23 cellular contexts compared by ENCODE assay signal in the genomic region with DNA sequence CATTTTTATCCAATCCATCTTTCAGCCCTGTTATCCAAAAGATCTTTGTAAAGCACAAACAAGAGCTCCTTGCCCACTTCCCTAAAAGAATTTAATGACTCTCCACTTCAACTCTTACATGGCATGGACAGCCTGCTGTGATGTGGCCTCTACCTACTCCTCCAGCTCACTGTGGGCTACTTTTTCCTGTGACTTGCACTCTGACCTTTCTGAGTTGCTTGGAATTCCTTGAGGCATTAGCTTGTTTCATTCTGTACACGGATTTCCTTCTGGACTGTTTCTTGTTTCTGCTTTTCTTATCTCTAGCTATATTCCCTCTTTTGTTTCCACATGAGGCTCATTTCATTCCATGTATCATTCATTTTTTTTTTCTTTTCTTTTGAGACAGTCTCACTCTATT. TPM values are rescaled to one million over a fixed set of nuclear protein-coding genes. Genes with fewer than 3 reads are reported as not detected.
DNase-seq lines count a peak whose midpoint lies in the region; ATAC-seq and TF ChIP-seq lines count a peak whose summit lies in the region.
"Had no signal": no experiment of that assay in that cellular context is flagged by ENCODE, and none has a peak within 500 bp of the region (broad histone marks: within the 10 kb centered on the region; RNA-seq: fewer than 3 reads in every experiment).

No MANE protein-coding gene starts in this region.

- H3K27me3 ChIP-seq in CD4-positive, CD25-positive, alpha-beta regulatory T cell (ENCODE audit: control insufficient read depth, insufficient read depth, low read length), result no peaks in the 10 kb centered on the region
- H3K27me3 ChIP-seq: BE2C had no signal

- DNase-seq in CD4-positive, CD25-positive, alpha-beta regulatory T cell, result no peak
- DNase-seq in iris pigment epithelial cell (ENCODE audit: low read depth) (peak; percentile 23), retinal pigment epithelial cell (ENCODE audit: low read depth) (peak; percentile 15), NCI-H1048 (lab: John Stamatoyannopoulos, UW) (no peak), Calu3 (no peak)
- DNase-seq: 8988T, ACHN, BE2C, DMS153, DND-41, GOT3, KBM-7, NCI-H1417, NCI-H1694, NCI-H2029 treated with DMSO at 0.1 percent for 48 hours, NCI-H446 treated with DMSO at 0.1 percent for 48 hours, NCI-H526, Right ventricle myocardium superior, RPMI8226 had no signal

- no peak overlapping the region for H3K4me3 Mint-ChIP-seq in CD4-positive, CD25-positive, alpha-beta regulatory T cell
- H3K4me3 Mint-ChIP-seq in brain (peak overlapping the region in 1 of 5 experiments; percentile 13), Calu3 (ENCODE audit: low read depth, unreplicated experiment) (no peak overlapping the region)
- H3K4me3 Mint-ChIP-seq: CD14-positive monocyte had no signal

- no peaks in the 10 kb centered on the region for H3K9me3 ChIP-seq in CD4-positive, CD25-positive, alpha-beta regulatory T cell (ENCODE audit: control insufficient read depth in 2 of 2, low read length in 2 of 2)
- H3K9me3 ChIP-seq: BE2C, HAP-1 had no signal

- intact Hi-C loops in Calu3 (cut with micrococcal nuclease; ENCODE audit: unreplicated experiment), result no loop called here

- peaks cover 0 to 22% (median 3%) of the 10 kb centered on the region in 4 donors for H3K4me1 Mint-ChIP-seq in CD4-positive, CD25-positive, alpha-beta regulatory T cell
- no peaks in the 10 kb centered on the region for H3K4me1 Mint-ChIP-seq in brain
- H3K4me1 Mint-ChIP-seq in Calu3 (ENCODE audit: low read depth, unreplicated experiment), result no peaks in the 10 kb centered on the region
- H3K4me1 Mint-ChIP-seq: CD14-positive monocyte had no signal

- CTCF ChIA-PET in Calu3 (lab: Charles Lee), result interaction anchor here (0.6 kb wide), 1 partner anchor 233 kb away, joined by 3 read pairs; a partner anchor contains a TSS

- no peak for ATAC-seq in CD4-positive, CD25-positive, alpha-beta regulatory T cell (ENCODE audit: low read depth in 2 of 2)
- ATAC-seq in GM21423 (IDR thresholded peaks at IDR 0.05; ENCODE audit: unreplicated experiment), result no peak

- H3K4me1 ChIP-seq in CD4-positive, CD25-positive, alpha-beta regulatory T cell (ENCODE audit: control insufficient read depth, insufficient read depth, low read length, poor library complexity, severe bottlenecking), result no peaks in the 10 kb centered on the region
- H3K4me1 ChIP-seq: BE2C, HAP-1 had no signal

- no peaks in the 10 kb centered on the region for H3K27me3 Mint-ChIP-seq in CD4-positive, CD25-positive, alpha-beta regulatory T cell
- H3K27me3 Mint-ChIP-seq in brain (no peaks in the 10 kb centered on the region), Calu3 (ENCODE audit: unreplicated experiment) (no peaks in the 10 kb centered on the region)

- H3K9me3 Mint-ChIP-seq in CD4-positive, CD25-positive, alpha-beta regulatory T cell, result no peaks in the 10 kb centered on the region
- H3K9me3 Mint-ChIP-seq in brain (no peaks in the 10 kb centered on the region), Calu3 (ENCODE audit: low read depth, unreplicated experiment) (no peaks in the 10 kb centered on the region)
- H3K9me3 Mint-ChIP-seq: CD14-positive monocyte had no signal

- TF ChIP-seq CTCF in brain (conservative IDR thresholded peaks at IDR 0.05) (no peak), retinal pigment epithelial cell (conservative IDR thresholded peaks at IDR 0.05; ENCODE audit: low read depth, low read length) (no peak), Calu3 (IDR thresholded peaks at IDR 0.05; ENCODE audit: unreplicated experiment) (no peak)

- no peak overlapping the region for H3K4me3 ChIP-seq in CD4-positive, CD25-positive, alpha-beta regulatory T cell (ENCODE audit: low read depth, low read length)
- no peak overlapping the region for H3K4me3 ChIP-seq in retinal pigment epithelial cell (ENCODE audit: low read length)
- H3K4me3 ChIP-seq: HAP-1 had no signal

- H3K27ac ChIP-seq in CD4-positive, CD25-positive, alpha-beta regulatory T cell (ENCODE audit: insufficient read depth, low read length, poor library complexity, severe bottlenecking), result no peak overlapping the region

- no TSS peak for BruUV-seq in Calu3 (replicated peaks; lab: Mats Ljungman, UMichigan)

- peaks cover 88% of the 10 kb centered on the region for H3K36me3 ChIP-seq in CD4-positive, CD25-positive, alpha-beta regulatory T cell (ENCODE audit: control insufficient read depth, insufficient read depth, low read length)

- H3K27ac Mint-ChIP-seq in CD4-positive, CD25-positive, alpha-beta regulatory T cell, result peak overlapping the region in 2 of 3 donors; percentile 9 to 52
- peak overlapping the region in 3 of 5 experiments; percentile 7 to 75 (median 75) for H3K27ac Mint-ChIP-seq in brain
- no peak overlapping the region for H3K27ac Mint-ChIP-seq in Calu3 (ENCODE audit: unreplicated experiment)

- H3K36me3 Mint-ChIP-seq in CD4-positive, CD25-positive, alpha-beta regulatory T cell, result peaks cover 51% of the 10 kb centered on the region
- H3K36me3 Mint-ChIP-seq in brain (peaks cover 80% of the 10 kb centered on the region), Calu3 (ENCODE audit: insufficient read depth, unreplicated experiment) (peaks cover 15% of the 10 kb centered on the region)

RNA-seq across cellular contexts. Expression of a gene that starts 15.2 kb away (rescaled TPM):
- total RNA-seq in CD4-positive, CD25-positive, alpha-beta regulatory T cell, result 40.2 TPM
- polyA plus RNA-seq in CD4-positive, CD25-positive, alpha-beta regulatory T cell, result 10 to 100 TPM in 3 of 4 donors, 1 to 10 TPM in 1; 8.3 to 14.1 (median 10.8) TPM
- polyA plus RNA-seq in brain (ENCODE audit: insufficient read depth, low read depth, low replicate concordance), result 4.6 TPM
- total RNA-seq in Calu3 (2022), result 44.3 and 45.7 TPM in 2 replicates

RNA-seq across cellular contexts. Expression of a gene that starts 15.5 kb away (rescaled TPM):
- total RNA-seq in CD4-positive, CD25-positive, alpha-beta regulatory T cell, result 6.5 TPM
- polyA plus RNA-seq in CD4-positive, CD25-positive, alpha-beta regulatory T cell, result 1 to 10 TPM in 3 of 4 donors, under 1 TPM in 1; 0.87 to 3.3 (median 1.3) TPM
- polyA plus RNA-seq in brain (ENCODE audit: insufficient read depth, low read depth, low replicate concordance), result 2.5 TPM
- total RNA-seq in Calu3 (2022), result 5.9 and 6.5 TPM in 2 replicates

Comparison
In these comparisons a context has a peak if more than half of its experiments do, and no peak if none do; other contexts are left out.
1. DNase-seq: peak in iris pigment epithelial cell (single experiment) and retinal pigment epithelial cell (single experiment); none in CD4-positive, CD25-positive, alpha-beta regulatory T cell (0 of 3), NCI-H1048 (single experiment) and Calu3 (single experiment).